Comparison of ENCODE assay signal across 2 cellular contexts in the genomic region with DNA sequence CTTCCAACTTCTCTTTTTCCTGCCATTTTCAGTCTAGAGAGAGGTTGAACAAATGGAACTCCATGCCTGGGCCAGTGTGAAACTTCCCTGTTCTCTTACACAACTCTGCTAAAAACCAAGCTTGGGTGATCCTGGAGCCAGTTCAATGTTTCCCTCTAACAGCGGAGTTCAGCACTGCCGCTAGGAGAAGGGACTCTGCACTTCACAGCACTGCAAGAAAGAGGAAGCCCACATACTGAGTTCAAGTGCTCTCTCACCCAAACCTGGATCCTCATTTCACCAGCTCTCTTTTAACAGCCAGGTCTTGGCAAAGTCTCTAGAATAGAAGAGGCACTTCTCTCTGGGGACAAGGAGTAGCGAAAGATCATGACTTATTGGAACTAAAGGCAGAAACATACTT.
TF ChIP-seq lines count a peak whose summit lies in the region.

No MANE protein-coding gene starts in this region.

TF ChIP-seq in HepG2, 621 proteins besides CTCF, POLR2A, EP300 and RAD21:
- TF ChIP-seq, protein P1, sequence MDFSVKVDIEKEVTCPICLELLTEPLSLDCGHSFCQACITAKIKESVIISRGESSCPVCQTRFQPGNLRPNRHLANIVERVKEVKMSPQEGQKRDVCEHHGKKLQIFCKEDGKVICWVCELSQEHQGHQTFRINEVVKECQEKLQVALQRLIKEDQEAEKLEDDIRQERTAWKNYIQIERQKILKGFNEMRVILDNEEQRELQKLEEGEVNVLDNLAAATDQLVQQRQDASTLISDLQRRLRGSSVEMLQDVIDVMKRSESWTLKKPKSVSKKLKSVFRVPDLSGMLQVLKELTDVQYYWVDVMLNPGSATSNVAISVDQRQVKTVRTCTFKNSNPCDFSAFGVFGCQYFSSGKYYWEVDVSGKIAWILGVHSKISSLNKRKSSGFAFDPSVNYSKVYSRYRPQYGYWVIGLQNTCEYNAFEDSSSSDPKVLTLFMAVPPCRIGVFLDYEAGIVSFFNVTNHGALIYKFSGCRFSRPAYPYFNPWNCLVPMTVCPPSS (IDR thresholded peaks at IDR 0.05): no peak
- TF ChIP-seq HNF4G (IDR thresholded peaks at IDR 0.05; ENCODE audit: borderline replicate concordance, low read depth, low read length) (no peak), HNF4G (CRISPR knock-in tag; IDR thresholded peaks at IDR 0.05; ENCODE audit: borderline replicate concordance, low read depth) (no peak), ZNF33A (CRISPR knock-in tag; IDR thresholded peaks at IDR 0.05; ENCODE audit: borderline replicate concordance) (no peak), ZBTB21 (CRISPR knock-in tag; IDR thresholded peaks at IDR 0.05) (no peak), GPN1 (CRISPR knock-in tag; IDR thresholded peaks at IDR 0.05; ENCODE audit: borderline replicate concordance) (no peak), ZNF768 (CRISPR knock-in tag; IDR thresholded peaks at IDR 0.05) (no peak), ZMYM2 (CRISPR knock-in tag; IDR thresholded peaks at IDR 0.05) (no peak), ZNF264 (CRISPR knock-in tag; IDR thresholded peaks at IDR 0.05) (no peak), HCFC1 (IDR thresholded peaks at IDR 0.05; ENCODE audit: low read depth, low read length) (no peak), PPARG (CRISPR knock-in tag; conservative IDR thresholded peaks at IDR 0.05) (no peak), ZNF326 (CRISPR knock-in tag; IDR thresholded peaks at IDR 0.05; ENCODE audit: borderline replicate concordance) (no peak), SP140L (CRISPR knock-in tag; IDR thresholded peaks at IDR 0.05; ENCODE audit: borderline replicate concordance) (no peak), NR2F6 (IDR thresholded peaks at IDR 0.05) (no peak), NR2F6 (CRISPR knock-in tag; IDR thresholded peaks at IDR 0.05) (no peak), ZNF687 (CRISPR knock-in tag; IDR thresholded peaks at IDR 0.05) (no peak), ZNF589 (CRISPR knock-in tag; conservative IDR thresholded peaks at IDR 0.05) (no peak), HOXA3 (CRISPR knock-in tag; IDR thresholded peaks at IDR 0.05) (no peak)
- TF ChIP-seq, protein P2, sequence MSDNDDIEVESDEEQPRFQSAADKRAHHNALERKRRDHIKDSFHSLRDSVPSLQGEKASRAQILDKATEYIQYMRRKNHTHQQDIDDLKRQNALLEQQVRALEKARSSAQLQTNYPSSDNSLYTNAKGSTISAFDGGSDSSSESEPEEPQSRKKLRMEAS (IDR thresholded peaks at IDR 0.05): no peak
- TF ChIP-seq, protein P3, sequence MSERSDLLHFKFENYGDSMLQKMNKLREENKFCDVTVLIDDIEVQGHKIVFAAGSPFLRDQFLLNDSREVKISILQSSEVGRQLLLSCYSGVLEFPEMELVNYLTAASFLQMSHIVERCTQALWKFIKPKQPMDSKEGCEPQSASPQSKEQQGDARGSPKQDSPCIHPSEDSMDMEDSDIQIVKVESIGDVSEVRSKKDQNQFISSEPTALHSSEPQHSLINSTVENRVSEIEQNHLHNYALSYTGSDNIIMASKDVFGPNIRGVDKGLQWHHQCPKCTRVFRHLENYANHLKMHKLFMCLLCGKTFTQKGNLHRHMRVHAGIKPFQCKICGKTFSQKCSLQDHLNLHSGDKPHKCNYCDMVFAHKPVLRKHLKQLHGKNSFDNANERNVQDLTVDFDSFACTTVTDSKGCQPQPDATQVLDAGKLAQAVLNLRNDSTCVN (CRISPR knock-in tag; IDR thresholded peaks at IDR 0.05; ENCODE audit: borderline replicate concordance): no peak

TF ChIP-seq in GM12891, 5 proteins besides CTCF, POLR2A, EP300 and RAD21 (continued from another document):
- TF ChIP-seq POU2F2 (IDR thresholded peaks at IDR 0.05; ENCODE audit: low read depth, low read length) (no peak), POLR2AphosphoS5 (IDR thresholded peaks at IDR 0.05; ENCODE audit: low read depth, low read length) (no peak), TAF1 (IDR thresholded peaks at IDR 0.05; ENCODE audit: low read depth, low read length) (no peak)
